14 cellular contexts compared by ENCODE assay signal in genomic region chr3:132800958-132801357, GRCh38.
"Had no signal": no experiment of that assay in that cellular context is flagged by ENCODE, and none has a peak within 500 bp of the region (broad histone marks: within the 10 kb centered on the region; RNA-seq: fewer than 3 reads in every experiment).

No MANE protein-coding gene starts in this region.

- H3K27me3 ChIP-seq: adrenal gland, brain microvascular endothelial cell, dorsolateral prefrontal cortex, esophagus muscularis mucosa, foreskin keratinocyte had no signal

- H3K27ac ChIP-seq: adrenal gland, brain microvascular endothelial cell, dorsolateral prefrontal cortex, esophagus muscularis mucosa, foreskin keratinocyte, left ventricle myocardium inferior, parathyroid adenoma had no signal

- H3K4me3 ChIP-seq: adrenal gland, dorsolateral prefrontal cortex, esophagus muscularis mucosa, left ventricle myocardium inferior had no signal

- H3K79me2 ChIP-seq: parathyroid adenoma had no signal

- DNase-seq: activated naive CD4-positive, alpha-beta T cell treated with anti-CD3 and anti-CD28 coated beads, Interleukin-2, amount 10 ng/mL, durations not matched to agents 7 days and 5 days; adrenal gland; brain microvascular endothelial cell; cerebellar nuclear complex; dorsolateral prefrontal cortex; foreskin keratinocyte; head of caudate nucleus; left ventricle myocardium inferior; mesendoderm; stimulated activated CD4-positive, alpha-beta T cell treated with anti-CD3 and anti-CD28 coated beads, Interleukin-1b, Interleukin-23, amount 100 ng/mL, for 48 hours; stimulated activated naive CD4-positive, alpha-beta T cell treated with Interleukin-2 at 50 U/mL for 16 hours; trophoblast cell had no signal

- H3K36me3 ChIP-seq: adrenal gland, brain microvascular endothelial cell, esophagus muscularis mucosa, left ventricle myocardium inferior had no signal

- H2AFZ ChIP-seq: parathyroid adenoma had no signal

- ATAC-seq: foreskin keratinocyte had no signal

- H3K9me3 ChIP-seq: adrenal gland, esophagus muscularis mucosa had no signal

- H3K4me1 ChIP-seq: adrenal gland, foreskin keratinocyte, left ventricle myocardium inferior, parathyroid adenoma had no signal

- H3K9ac ChIP-seq: parathyroid adenoma had no signal
